21 cellular contexts compared by ENCODE assay signal in genomic region chr15:88655103-88655553, GRCh38. TPM values are rescaled to one million over a fixed set of nuclear protein-coding genes. Genes with fewer than 3 reads are reported as not detected.
DNase-seq lines count a peak whose midpoint lies in the region; ATAC-seq and TF ChIP-seq lines count a peak whose summit lies in the region.
"Had no signal": no experiment of that assay in that cellular context is flagged by ENCODE, and none has a peak within 500 bp of the region (broad histone marks: within the 10 kb centered on the region; RNA-seq: fewer than 3 reads in every experiment).

No MANE protein-coding gene starts in this region.

- no peaks in the 10 kb centered on the region for H3K9me3 ChIP-seq in right atrium auricular region
- H3K9me3 ChIP-seq in naive thymus-derived CD4-positive, alpha-beta T cell (ENCODE audit: control insufficient read depth in 2 of 3, low read length in 3 of 3): no peaks in the 10 kb centered on the region
- H3K9me3 ChIP-seq: HAP-1, lower lobe of right lung had no signal

- H3K4me3 Mint-ChIP-seq in activated naive CD8-positive, alpha-beta T cell: no peak overlapping the region
- H3K4me3 Mint-ChIP-seq in naive thymus-derived CD4-positive, alpha-beta T cell: peak overlapping the region in 6 of 10 donors; percentile 29 to 77 (median 74)
- H3K4me3 Mint-ChIP-seq in activated CD4-positive, alpha-beta memory T cell treated with anti-CD3 and anti-CD28 coated beads for 36 hours: no peak overlapping the region
- H3K4me3 Mint-ChIP-seq in type B pancreatic cell: no peak overlapping the region
- H3K4me3 Mint-ChIP-seq in CD14-positive monocyte: no peak overlapping the region
- H3K4me3 Mint-ChIP-seq: activated T-helper 1 cell treated with anti-CD3 and anti-CD28 coated beads, Interleukin-12 subunit alpha, Interleukin-12 subunit beta, Interleukin-2, Interleukin-4 antibody, amounts not matched to agents 30 ng/mL and 10 ng/mL and 1 ng/mL, durations not matched to agents 14 hours and 24 hours and 36 hours; brain had no signal

- no peaks in the 10 kb centered on the region for H3K36me3 ChIP-seq in right atrium auricular region
- no peaks in the 10 kb centered on the region for H3K36me3 ChIP-seq in naive thymus-derived CD4-positive, alpha-beta T cell (ENCODE audit: control insufficient read depth in 2 of 3, insufficient read depth in 3 of 3, low read length in 3 of 3)
- H3K36me3 ChIP-seq: HAP-1 had no signal

- CTCF ChIA-PET in naive thymus-derived CD4-positive, alpha-beta T cell (lab: Charles Lee): interaction anchor here (0.6 to 3.9 kb wide), 6 partner anchors 9 to 186 kb away, joined by 3 to 29 read pairs (median 9); no protein-coding TSS in a partner anchor
- CTCF ChIA-PET in activated CD4-positive, alpha-beta memory T cell treated with anti-CD3 and anti-CD28 coated beads for 36 hours (lab: Charles Lee): interaction anchor here (1.2 to 1.7 kb wide), 4 partner anchors 9 to 223 kb away, joined by 3 to 12 read pairs (median 4); partner anchors contain the start of gene ISG20

- ATAC-seq in left cardiac atrium: no peak
- no peak for ATAC-seq in naive thymus-derived CD4-positive, alpha-beta T cell
- no peak for ATAC-seq in HG03196 (IDR thresholded peaks at IDR 0.05; ENCODE audit: unreplicated experiment)
- ATAC-seq: lower lobe of right lung, right cardiac atrium had no signal

- intact Hi-C loops in left cardiac atrium (cut with DNase I) (loop anchor here in 1 of 2 donors (10.0 kb wide), 1 partner anchor 180 kb away; no protein-coding TSS in a partner anchor), CD14-positive monocyte (cut with micrococcal nuclease) (no loop called here)
- intact Hi-C loops in naive thymus-derived CD4-positive, alpha-beta T cell (cut with micrococcal nuclease): loop anchor here in 1 of 2 donors (1.0 kb wide), 1 partner anchor 9 kb away; no protein-coding TSS in a partner anchor
- intact Hi-C loops in activated CD4-positive, alpha-beta memory T cell treated with anti-CD3 and anti-CD28 coated beads for 36 hours (cut with micrococcal nuclease): no loop called here

- H3K9me3 Mint-ChIP-seq in activated naive CD8-positive, alpha-beta T cell (ENCODE audit: low read depth): no peaks in the 10 kb centered on the region
- no peaks in the 10 kb centered on the region for H3K9me3 Mint-ChIP-seq in naive thymus-derived CD4-positive, alpha-beta T cell
- H3K9me3 Mint-ChIP-seq in activated CD4-positive, alpha-beta memory T cell treated with anti-CD3 and anti-CD28 coated beads for 36 hours: no peaks in the 10 kb centered on the region
- H3K9me3 Mint-ChIP-seq in type B pancreatic cell (no peaks in the 10 kb centered on the region), CD14-positive monocyte (no peaks in the 10 kb centered on the region)
- H3K9me3 Mint-ChIP-seq: activated T-helper 1 cell treated with anti-CD3 and anti-CD28 coated beads, Interleukin-12 subunit alpha, Interleukin-12 subunit beta, Interleukin-2, Interleukin-4 antibody, amounts not matched to agents 30 ng/mL and 10 ng/mL and 1 ng/mL, durations not matched to agents 14 hours and 24 hours and 36 hours; brain had no signal

- peak overlapping the region; percentile 35 for H3K27ac Mint-ChIP-seq in activated naive CD8-positive, alpha-beta T cell
- H3K27ac Mint-ChIP-seq in naive thymus-derived CD4-positive, alpha-beta T cell: peak overlapping the region in 8 of 9 donors; percentile 79 to 98 (median 90)
- H3K27ac Mint-ChIP-seq in activated CD4-positive, alpha-beta memory T cell treated with anti-CD3 and anti-CD28 coated beads for 36 hours: no peak overlapping the region
- H3K27ac Mint-ChIP-seq in type B pancreatic cell (no peak overlapping the region), CD14-positive monocyte (no peak overlapping the region)
- H3K27ac Mint-ChIP-seq: activated T-helper 1 cell treated with anti-CD3 and anti-CD28 coated beads, Interleukin-12 subunit alpha, Interleukin-12 subunit beta, Interleukin-2, Interleukin-4 antibody, amounts not matched to agents 30 ng/mL and 10 ng/mL and 1 ng/mL, durations not matched to agents 14 hours and 24 hours and 36 hours; brain had no signal

- H3K4me1 Mint-ChIP-seq in activated naive CD8-positive, alpha-beta T cell (ENCODE audit: low read depth): peaks cover 85% of the 10 kb centered on the region
- H3K4me1 Mint-ChIP-seq in naive thymus-derived CD4-positive, alpha-beta T cell: peaks cover 24 to 96% (median 89%) of the 10 kb centered on the region in 7 donors
- peaks cover 66% of the 10 kb centered on the region for H3K4me1 Mint-ChIP-seq in activated CD4-positive, alpha-beta memory T cell treated with anti-CD3 and anti-CD28 coated beads for 36 hours (ENCODE audit: low read depth)
- H3K4me1 Mint-ChIP-seq in type B pancreatic cell (ENCODE audit: unreplicated experiment) (peaks cover 12% of the 10 kb centered on the region), CD14-positive monocyte (peaks cover 2% of the 10 kb centered on the region)

- no peaks in the 10 kb centered on the region for H3K27me3 Mint-ChIP-seq in activated naive CD8-positive, alpha-beta T cell
- H3K27me3 Mint-ChIP-seq in naive thymus-derived CD4-positive, alpha-beta T cell: no peaks in the 10 kb centered on the region
- no peaks in the 10 kb centered on the region for H3K27me3 Mint-ChIP-seq in activated CD4-positive, alpha-beta memory T cell treated with anti-CD3 and anti-CD28 coated beads for 36 hours
- H3K27me3 Mint-ChIP-seq in type B pancreatic cell (peaks cover 10% of the 10 kb centered on the region), CD14-positive monocyte (ENCODE audit: low read depth in 3 of 3) (peaks cover 2 to 4% (median 2%) of the 10 kb centered on the region in 3 donors)

- no peaks in the 10 kb centered on the region for H3K36me3 Mint-ChIP-seq in activated naive CD8-positive, alpha-beta T cell
- peaks cover 0 to 12% (median 7%) of the 10 kb centered on the region in 5 donors for H3K36me3 Mint-ChIP-seq in naive thymus-derived CD4-positive, alpha-beta T cell
- peaks cover 2% of the 10 kb centered on the region for H3K36me3 Mint-ChIP-seq in activated CD4-positive, alpha-beta memory T cell treated with anti-CD3 and anti-CD28 coated beads for 36 hours
- H3K36me3 Mint-ChIP-seq in type B pancreatic cell (no peaks in the 10 kb centered on the region), CD14-positive monocyte (peaks cover 0 to 2% of the 10 kb centered on the region in 2 donors)
- H3K36me3 Mint-ChIP-seq: brain had no signal

- peaks cover 0 to 2% of the 10 kb centered on the region in 2 donors for H3K4me1 ChIP-seq in right atrium auricular region
- peaks cover 20 to 89% of the 10 kb centered on the region in 2 donors for H3K4me1 ChIP-seq in naive thymus-derived CD4-positive, alpha-beta T cell (ENCODE audit: control insufficient read depth in 2 of 2, insufficient read depth in 2 of 2, low read length in 2 of 2)
- H3K4me1 ChIP-seq: HAP-1 had no signal

- DNase-seq in right atrium auricular region (ENCODE audit: low spot score) (peak; percentile 47), left cardiac atrium (no peak), type B pancreatic cell (ENCODE audit: extremely low spot score, unreplicated experiment) (no peak), CD14-positive monocyte (ENCODE audit: low spot score) (no peak)
- DNase-seq in naive thymus-derived CD4-positive, alpha-beta T cell: no peak
- no peak for DNase-seq in activated CD4-positive, alpha-beta memory T cell treated with anti-CD3 and anti-CD28 coated beads for 36 hours
- DNase-seq: DMS153; lower lobe of right lung; NCI-H1417; NCI-H2107; NCI-H510A; NK-92 treated with Interleukin-12 subunit alpha and Interleukin-12 subunit beta, amount 100 ng/mL, for 24 hours; occipital lobe; right cardiac atrium; substantia nigra had no signal

- POLR2A ChIA-PET in naive thymus-derived CD4-positive, alpha-beta T cell (lab: Charles Lee): interaction anchor here (1.1 to 1.8 kb wide), 6 partner anchors 8 to 33 kb away, joined by 3 to 7 read pairs (median 5); no protein-coding TSS in a partner anchor
- POLR2A ChIA-PET in activated CD4-positive, alpha-beta memory T cell treated with anti-CD3 and anti-CD28 coated beads for 36 hours (lab: Charles Lee): interaction anchor here (1.0 kb wide), 1 partner anchor 31 kb away, joined by 4 read pairs; no protein-coding TSS in a partner anchor

- H3K27me3 ChIP-seq in right atrium auricular region: no peaks in the 10 kb centered on the region
- no peaks in the 10 kb centered on the region for H3K27me3 ChIP-seq in naive thymus-derived CD4-positive, alpha-beta T cell (ENCODE audit: control insufficient read depth in 2 of 2, insufficient read depth in 2 of 2, low read length in 2 of 2)

- H3K27ac ChIP-seq in right atrium auricular region: no peak overlapping the region
- peak overlapping the region; percentile 59 for H3K27ac ChIP-seq in naive thymus-derived CD4-positive, alpha-beta T cell (ENCODE audit: low read depth, low read length)
- H3K27ac ChIP-seq: C4-2B, lower lobe of right lung had no signal

- TF ChIP-seq CTCF in right atrium auricular region (IDR thresholded peaks at IDR 0.05) (no peak), type B pancreatic cell (conservative IDR thresholded peaks at IDR 0.05) (no peak), CD14-positive monocyte (IDR thresholded peaks at IDR 0.05) (no peak)

- no peak overlapping the region for H3K4me3 ChIP-seq in right atrium auricular region
- no peak overlapping the region for H3K4me3 ChIP-seq in naive thymus-derived CD4-positive, alpha-beta T cell (ENCODE audit: low read length)
- H3K4me3 ChIP-seq: HAP-1, lower lobe of right lung had no signal

RNA-seq across cellular contexts. Expression of gene ISG20, which starts 16.3 kb away (rescaled TPM):
- total RNA-seq in right atrium auricular region (10 to 100 TPM in 1 of 2 donors, 1 to 10 TPM in 1; 2.3 to 11.1 TPM), left cardiac atrium (10 to 100 TPM in 1 of 2 donors, 1 to 10 TPM in 1; 4.0 to 10.2 TPM), type B pancreatic cell (ENCODE audit: low replicate concordance) (4.9 and 7.9 TPM in 2 replicates)
- 100 to 1,000 TPM in 4 of 5 experiments, 10 to 100 TPM in 1; 92.5 to 160 (median 149) TPM for total RNA-seq in naive thymus-derived CD4-positive, alpha-beta T cell
- polyA plus RNA-seq in naive thymus-derived CD4-positive, alpha-beta T cell: 100 to 1,000 TPM; 344 to 415 TPM
- 10 to 100 TPM; 68.2 to 74.5 TPM for total RNA-seq in activated CD4-positive, alpha-beta memory T cell treated with anti-CD3 and anti-CD28 coated beads for 36 hours
- polyA plus RNA-seq in CD14-positive monocyte: 10 to 100 TPM; 25.1 to 29.3 TPM
- total RNA-seq: occipital lobe had no signal

RNA-seq across cellular contexts. Expression of gene AEN, which starts 34.0 kb away (rescaled TPM):
- 1 to 10 TPM; 5.1 to 8.0 TPM for total RNA-seq in right atrium auricular region
- total RNA-seq in left cardiac atrium: 10 to 100 TPM in 1 of 2 donors, 1 to 10 TPM in 1; 9.9 to 15.4 TPM
- 10 to 100 TPM; 29.6 to 52.1 (median 44.2) TPM for total RNA-seq in naive thymus-derived CD4-positive, alpha-beta T cell
- polyA plus RNA-seq in naive thymus-derived CD4-positive, alpha-beta T cell: 10 to 100 TPM; 20.2 to 31.7 TPM
- total RNA-seq in activated CD4-positive, alpha-beta memory T cell treated with anti-CD3 and anti-CD28 coated beads for 36 hours: 10 to 100 TPM; 55.5 to 55.7 TPM
- 48.9 and 62.9 TPM in 2 replicates for total RNA-seq in type B pancreatic cell (ENCODE audit: low replicate concordance)
- 1 to 10 TPM; 4.6 to 6.3 TPM for polyA plus RNA-seq in CD14-positive monocyte

Comparison
In these comparisons a context has a peak if more than half of its experiments do, and no peak if none do; other contexts are left out.
1. H3K27ac Mint-ChIP-seq: peak in activated naive CD8-positive, alpha-beta T cell (single experiment) and naive thymus-derived CD4-positive, alpha-beta T cell (8 of 9); none in activated CD4-positive, alpha-beta memory T cell treated with anti-CD3 and anti-CD28 coated beads for 36 hours (single experiment), type B pancreatic cell (single experiment) and CD14-positive monocyte (0 of 7).
2. H3K4me3 Mint-ChIP-seq: peak in naive thymus-derived CD4-positive, alpha-beta T cell (6 of 10); none in activated naive CD8-positive, alpha-beta T cell (single experiment), activated CD4-positive, alpha-beta memory T cell treated with anti-CD3 and anti-CD28 coated beads for 36 hours (single experiment), type B pancreatic cell (single experiment) and CD14-positive monocyte (0 of 2).